Comparison of ENCODE assay signal across 10 cellular contexts in genomic region chr1:61132176-61133047, GRCh38. TPM values are rescaled to one million over a fixed set of nuclear protein-coding genes. Genes with fewer than 3 reads are reported as not detected.
DNase-seq lines count a peak whose midpoint lies in the region; ATAC-seq, FAIRE-seq and TF ChIP-seq lines count a peak whose summit lies in the region.
"Had no signal": no experiment of that assay in that cellular context is flagged by ENCODE, and none has a peak within 500 bp of the region (broad histone marks: within the 10 kb centered on the region; RNA-seq: fewer than 3 reads in every experiment).

No MANE protein-coding gene starts in this region.

- peaks cover 4% of the 10 kb centered on the region for H3K36me3 Mint-ChIP-seq in activated CD8-positive, alpha-beta memory T cell treated with anti-CD3 and anti-CD28 coated beads, Interleukin-2, amount 10 ng/mL, durations not matched to agents 7 days and 5 days
- H3K36me3 Mint-ChIP-seq: naive thymus-derived CD4-positive, alpha-beta T cell had no signal

- H3K36me3 ChIP-seq in endothelial cell of umbilical vein (ENCODE audit: control insufficient read depth in 2 of 2, extremely low read depth in 1 of 2, insufficient read depth in 2 of 2, low read length in 2 of 2): no peaks in the 10 kb centered on the region
- H3K36me3 ChIP-seq in muscle layer of duodenum (ENCODE audit: control insufficient read depth in 1 of 2, insufficient read depth in 2 of 2, low read length in 2 of 2): no peaks in the 10 kb centered on the region

- no peak overlapping the region for H3K27ac Mint-ChIP-seq in activated CD8-positive, alpha-beta memory T cell treated with anti-CD3 and anti-CD28 coated beads, Interleukin-2, amount 10 ng/mL, durations not matched to agents 7 days and 5 days
- H3K27ac Mint-ChIP-seq: activated CD4-positive, alpha-beta memory T cell treated with anti-CD3 and anti-CD28 coated beads, Interleukin-2, amount 10 ng/mL, durations not matched to agents 7 days and 5 days; naive thymus-derived CD4-positive, alpha-beta T cell had no signal

- DNase-seq in SK-MEL-5 (ENCODE audit: low read depth, low spot score): peak; percentile 67
- peak; percentile 91 for DNase-seq in endothelial cell of umbilical vein (ENCODE audit: low read depth, low spot score)
- DNase-seq in activated CD8-positive, alpha-beta memory T cell treated with anti-CD3 and anti-CD28 coated beads, Interleukin-2, amount 10 ng/mL, durations not matched to agents 7 days and 5 days: no peak
- DNase-seq in stimulated activated CD4-positive, alpha-beta T cell treated with anti-CD3 and anti-CD28 coated beads, Interleukin-1b, Interleukin-23, amount 100 ng/mL, for 48 hours: no peak
- DNase-seq: activated CD4-positive, alpha-beta memory T cell treated with anti-CD3 and anti-CD28 coated beads, Interleukin-2, amount 10 ng/mL, durations not matched to agents 7 days and 5 days; naive thymus-derived CD4-positive, alpha-beta T cell had no signal

- H3K4me1 ChIP-seq in endothelial cell of umbilical vein (ENCODE audit: control insufficient read depth, extremely low read depth, insufficient read depth, low read length): peaks cover 23% of the 10 kb centered on the region
- H3K4me1 ChIP-seq in muscle layer of duodenum (ENCODE audit: control insufficient read depth in 1 of 2, insufficient read depth in 2 of 2, low read length in 2 of 2): peaks cover 4 to 12% of the 10 kb centered on the region in 2 donors

- H3K27me3 Mint-ChIP-seq in activated CD8-positive, alpha-beta memory T cell treated with anti-CD3 and anti-CD28 coated beads, Interleukin-2, amount 10 ng/mL, durations not matched to agents 7 days and 5 days: no peaks in the 10 kb centered on the region

- H3K27me3 ChIP-seq in endothelial cell of umbilical vein (ENCODE audit: control insufficient read depth in 2 of 2, insufficient read depth in 2 of 2, low read length in 2 of 2) (no peaks in the 10 kb centered on the region), muscle layer of duodenum (ENCODE audit: low read depth, low read length) (no peaks in the 10 kb centered on the region)

- POLR2A ChIA-PET in endothelial cell of umbilical vein (lab: Charles Lee): no interaction called here

- H3K4me3 ChIP-seq in endothelial cell of umbilical vein (replicated peaks in 1 of 3; ENCODE audit: insufficient read depth in 1 of 3, low read depth in 1 of 3, low read length in 3 of 3) (peak overlapping the region in 1 of 3 experiments; percentile 53), muscle layer of duodenum (ENCODE audit: low read depth in 1 of 2, low read length in 2 of 2) (peak overlapping the region in 1 of 2 donors; percentile 35)

- dilution Hi-C loops in endothelial cell of umbilical vein (cut with MboI; ENCODE audit: extremely low pct_ligation_motif_present, low sequenced_read_pairs): no loop called here

- no peak for ATAC-seq in activated CD8-positive, alpha-beta memory T cell treated with anti-CD3 and anti-CD28 coated beads, Interleukin-2, amount 10 ng/mL, durations not matched to agents 7 days and 5 days
- no peak for ATAC-seq in HG03520 (IDR thresholded peaks at IDR 0.05; ENCODE audit: unreplicated experiment)
- no peak for ATAC-seq in GM19397 (IDR thresholded peaks at IDR 0.05; ENCODE audit: unreplicated experiment)
- ATAC-seq: naive thymus-derived CD4-positive, alpha-beta T cell had no signal

- intact Hi-C loops in endothelial cell of umbilical vein (cut with micrococcal nuclease): loop anchor here (1.0 to 5.0 kb wide), 4 partner anchors 52 to 206 kb away; no protein-coding TSS in a partner anchor

- H3K27ac ChIP-seq in 22Rv1 (peak overlapping the region; percentile 28), endothelial cell of umbilical vein (ENCODE audit: insufficient read depth, low read depth, low read length) (peak overlapping the region; percentile 75), muscle layer of duodenum (ENCODE audit: low read length) (peak overlapping the region; percentile 72)

- BruUV-seq in endothelial cell of umbilical vein (replicated peaks; lab: Mats Ljungman, UMichigan): TSS peak; percentile 90

- peak; percentile 76 for FAIRE-seq in endothelial cell of umbilical vein (lab: Jason Lieb, UNC)

- H3K79me2 ChIP-seq in endothelial cell of umbilical vein (ENCODE audit: control insufficient read depth, insufficient read depth, low read length): peaks cover 16% of the 10 kb centered on the region

- CTCF ChIA-PET in endothelial cell of umbilical vein (lab: Charles Lee): interaction anchor here (1.5 kb wide), 1 partner anchor 10 kb away, joined by 4 read pairs; no protein-coding TSS in a partner anchor
- CTCF ChIA-PET in activated CD8-positive, alpha-beta memory T cell treated with anti-CD3 and anti-CD28 coated beads, Interleukin-2, amount 10 ng/mL, durations not matched to agents 7 days and 5 days (lab: Charles Lee): no interaction called here

- H3K4me3 Mint-ChIP-seq in activated CD8-positive, alpha-beta memory T cell treated with anti-CD3 and anti-CD28 coated beads, Interleukin-2, amount 10 ng/mL, durations not matched to agents 7 days and 5 days: no peak overlapping the region
- H3K4me3 Mint-ChIP-seq: activated CD4-positive, alpha-beta memory T cell treated with anti-CD3 and anti-CD28 coated beads, Interleukin-2, amount 10 ng/mL, durations not matched to agents 7 days and 5 days; naive thymus-derived CD4-positive, alpha-beta T cell had no signal

- H3K4me2 ChIP-seq in endothelial cell of umbilical vein (ENCODE audit: insufficient read depth, low read length): peak overlapping the region; percentile 85

- no peaks in the 10 kb centered on the region for H3K9me1 ChIP-seq in endothelial cell of umbilical vein (replicated peaks; ENCODE audit: control insufficient read depth, extremely low read depth, insufficient read depth, low read length)

- TF ChIP-seq CTCF in 22Rv1 (IDR thresholded peaks at IDR 0.05): no peak
- TF ChIP-seq CTCF in endothelial cell of umbilical vein (IDR thresholded peaks at IDR 0.05; ENCODE audit: extremely low read depth in 1 of 2, insufficient read depth in 1 of 2, low read depth in 1 of 2, low read length in 2 of 2): no peak

- no peaks in the 10 kb centered on the region for H3K9me3 ChIP-seq in endothelial cell of umbilical vein (replicated peaks; ENCODE audit: control insufficient read depth, insufficient read depth, low read length)
- H3K9me3 ChIP-seq in muscle layer of duodenum (ENCODE audit: control insufficient read depth in 1 of 2, low read length in 2 of 2): no peaks in the 10 kb centered on the region

- H3K4me1 Mint-ChIP-seq in activated CD8-positive, alpha-beta memory T cell treated with anti-CD3 and anti-CD28 coated beads, Interleukin-2, amount 10 ng/mL, durations not matched to agents 7 days and 5 days: peaks cover 11% of the 10 kb centered on the region

- in situ Hi-C loops in SK-MEL-5 (cut with HindIII; ENCODE audit: low pct_unique_long_range_greater_than_20kb, low sequenced_read_pairs): no loop called here

- H3K9ac ChIP-seq in endothelial cell of umbilical vein (replicated peaks; ENCODE audit: extremely low read depth, insufficient read depth, low read length): peak overlapping the region; percentile 72

- no peak for TF ChIP-seq POLR2A in endothelial cell of umbilical vein (IDR thresholded peaks at IDR 0.05; ENCODE audit: low read depth, low read length)

- peak overlapping the region; percentile 64 for H2AFZ ChIP-seq in endothelial cell of umbilical vein (ENCODE audit: low read depth, low read length)

- H4K20me1 ChIP-seq in endothelial cell of umbilical vein (replicated peaks; ENCODE audit: control insufficient read depth, extremely low read depth, insufficient read depth, low read length): no peaks in the 10 kb centered on the region

- no peaks in the 10 kb centered on the region for H3K9me3 Mint-ChIP-seq in activated CD8-positive, alpha-beta memory T cell treated with anti-CD3 and anti-CD28 coated beads, Interleukin-2, amount 10 ng/mL, durations not matched to agents 7 days and 5 days (ENCODE audit: low read depth)
- H3K9me3 Mint-ChIP-seq: activated CD4-positive, alpha-beta memory T cell treated with anti-CD3 and anti-CD28 coated beads, Interleukin-2, amount 10 ng/mL, durations not matched to agents 7 days and 5 days; naive thymus-derived CD4-positive, alpha-beta T cell had no signal

TF ChIP-seq in endothelial cell of umbilical vein, 7 proteins besides CTCF, POLR2A, EP300 and RAD21:
- peak; percentile 41 for TF ChIP-seq GATA2 (IDR thresholded peaks at IDR 0.05; ENCODE audit: insufficient read depth, insufficient read length, low read depth, low read length)
- no peak for TF ChIP-seq MYC (IDR thresholded peaks at IDR 0.05; ENCODE audit: low read depth, low read length)

RNA-seq across cellular contexts. Expression of gene NFIA, which starts 50.1 kb away (rescaled TPM):
- total RNA-seq in SK-MEL-5 (2014; rRNA removed; shearing (Covaris generic)): 12.5 and 12.6 TPM in 2 replicates
- polyA plus RNA-seq in SK-MEL-5 (2015; cell fraction: cytosol; rRNA removed): 13.1 and 17.1 TPM in 2 replicates
- 10.2 and 13.9 TPM in 2 replicates for polyA plus RNA-seq in SK-MEL-5 (2015; cell fraction: nucleus; rRNA removed)
- 41.3 and 47.0 TPM in 2 replicates for total RNA-seq in endothelial cell of umbilical vein
- 25.5 and 31.2 TPM in 2 replicates for polyA plus RNA-seq in endothelial cell of umbilical vein
- 15.5 and 15.8 TPM in 2 replicates for polyA plus RNA-seq in endothelial cell of umbilical vein (2011; cell fraction: cytosol; rRNA removed)
- 23.4 and 25.6 TPM in 2 replicates for polyA plus RNA-seq in endothelial cell of umbilical vein (2011; cell fraction: nucleus; rRNA removed)
- polyA plus RNA-seq in endothelial cell of umbilical vein (2012): 11.7 and 12.9 TPM in 2 replicates
- 85.6 and 92.4 TPM in 2 replicates for polyA minus RNA-seq in endothelial cell of umbilical vein
- polyA minus RNA-seq in endothelial cell of umbilical vein (2011; cell fraction: cytosol; rRNA and poly(A)+ RNA removed): 32.8 TPM
- polyA minus RNA-seq in endothelial cell of umbilical vein (2011; cell fraction: nucleus; rRNA and poly(A)+ RNA removed): 103 and 113 TPM in 2 replicates
- 1 to 10 TPM in 1 of 2 experiments, under 1 TPM in 1; 0.80 to 5.4 TPM for total RNA-seq in activated CD8-positive, alpha-beta memory T cell treated with anti-CD3 and anti-CD28 coated beads, Interleukin-2, amount 10 ng/mL, durations not matched to agents 7 days and 5 days

Comparison
In these comparisons a context has a peak if more than half of its experiments do, and no peak if none do; other contexts are left out.
1. DNase-seq: peak in SK-MEL-5 (single experiment) and endothelial cell of umbilical vein (single experiment); none in activated CD8-positive, alpha-beta memory T cell treated with anti-CD3 and anti-CD28 coated beads, Interleukin-2, amount 10 ng/mL, durations not matched to agents 7 days and 5 days (single experiment) and stimulated activated CD4-positive, alpha-beta T cell treated with anti-CD3 and anti-CD28 coated beads, Interleukin-1b, Interleukin-23, amount 100 ng/mL, for 48 hours (single experiment).
2. Peak in every context shown above with its lines, with median percentiles within 50 percentile points of each other: H3K27ac ChIP-seq.